In genomic region chr20:17963114-17963897, GRCh38 we compare ENCODE assay signal across 9 cellular contexts. TPM values are rescaled to one million over a fixed set of nuclear protein-coding genes. Genes with fewer than 3 reads are reported as not detected.
DNase-seq lines count a peak whose midpoint lies in the region; ATAC-seq and TF ChIP-seq lines count a peak whose summit lies in the region.
"Had no signal": no experiment of that assay in that cellular context is flagged by ENCODE, and none has a peak within 500 bp of the region (broad histone marks: within the 10 kb centered on the region; RNA-seq: fewer than 3 reads in every experiment).

No MANE protein-coding gene starts in this region.

- H3K27me3 ChIP-seq in iPS-18a (ENCODE audit: control insufficient read depth, insufficient read depth, low read length) (no peaks in the 10 kb centered on the region), transverse colon (no peaks in the 10 kb centered on the region)

- H3K4me3 ChIP-seq in iPS-18a (ENCODE audit: low read length) (peak overlapping the region; percentile 25), transverse colon (no peak overlapping the region)

- no peaks in the 10 kb centered on the region for H3K9me3 Mint-ChIP-seq in activated naive CD4-positive, alpha-beta T cell treated with anti-CD3 and anti-CD28 coated beads, Interleukin-2, amount 50 U/mL, for 24 hours
- no peaks in the 10 kb centered on the region for H3K9me3 Mint-ChIP-seq in activated CD4-positive, alpha-beta memory T cell treated with anti-CD3 and anti-CD28 coated beads for 36 hours

- in situ Hi-C loops in transverse colon (cut with MboI; ENCODE audit: low pct_ligation_motif_present in 1 of 4, low pct_unique_long_range_greater_than_20kb in 1 of 4, low sequenced_read_pairs in 3 of 4) = no loop called here

- H3K4me3 Mint-ChIP-seq in activated naive CD4-positive, alpha-beta T cell treated with anti-CD3 and anti-CD28 coated beads, Interleukin-2, amount 50 U/mL, for 24 hours = peak overlapping the region; percentile 73
- H3K4me3 Mint-ChIP-seq in activated CD4-positive, alpha-beta memory T cell treated with anti-CD3 and anti-CD28 coated beads for 36 hours = peak overlapping the region; percentile 96

- H3K4me1 ChIP-seq in iPS-18a (ENCODE audit: control insufficient read depth, low read depth, low read length) (peaks cover 63% of the 10 kb centered on the region), transverse colon (peaks cover 47 to 84% (median 80%) of the 10 kb centered on the region in 4 donors)

- H3K36me3 Mint-ChIP-seq in activated naive CD4-positive, alpha-beta T cell treated with anti-CD3 and anti-CD28 coated beads, Interleukin-2, amount 50 U/mL, for 24 hours = peaks cover 39% of the 10 kb centered on the region
- H3K36me3 Mint-ChIP-seq in activated CD4-positive, alpha-beta memory T cell treated with anti-CD3 and anti-CD28 coated beads for 36 hours = peaks cover 72% of the 10 kb centered on the region

- no peak for TF ChIP-seq CTCF in transverse colon (IDR thresholded peaks at IDR 0.05)

- no peak for DNase-seq in activated naive CD4-positive, alpha-beta T cell treated with Interleukin-2 at 50 U/mL for 16 hours
- no peak for DNase-seq in activated CD4-positive, alpha-beta memory T cell treated with anti-CD3 and anti-CD28 coated beads for 36 hours
- DNase-seq in transverse colon (no peak), activated gamma-delta T cell (lab: John Stamatoyannopoulos, UW) (no peak)
- DNase-seq: activated CD4-positive, alpha-beta T cell treated with anti-CD3 and anti-CD28 coated beads for 48 hours had no signal

- H3K9me3 ChIP-seq in iPS-18a (ENCODE audit: control insufficient read depth, low read depth, low read length) (no peaks in the 10 kb centered on the region), transverse colon (no peaks in the 10 kb centered on the region)

- no peak overlapping the region for H3K27ac ChIP-seq in iPS-18a (ENCODE audit: low read length)
- H3K27ac ChIP-seq in transverse colon = peak overlapping the region; percentile 77 to 100 (median 99)

- no peaks in the 10 kb centered on the region for H3K27me3 Mint-ChIP-seq in activated naive CD4-positive, alpha-beta T cell treated with anti-CD3 and anti-CD28 coated beads, Interleukin-2, amount 50 U/mL, for 24 hours
- H3K27me3 Mint-ChIP-seq in activated CD4-positive, alpha-beta memory T cell treated with anti-CD3 and anti-CD28 coated beads for 36 hours = no peaks in the 10 kb centered on the region

- peak overlapping the region; percentile 2 for H3K9ac ChIP-seq in iPS-18a (ENCODE audit: low read length)

- H3K27ac Mint-ChIP-seq in activated naive CD4-positive, alpha-beta T cell treated with anti-CD3 and anti-CD28 coated beads, Interleukin-2, amount 50 U/mL, for 24 hours = peak overlapping the region; percentile 35
- H3K27ac Mint-ChIP-seq in activated CD4-positive, alpha-beta memory T cell treated with anti-CD3 and anti-CD28 coated beads for 36 hours = peak overlapping the region; percentile 99

- no peak for TF ChIP-seq POLR2A in transverse colon (IDR thresholded peaks at IDR 0.05)

- no peak for TF ChIP-seq EP300 in transverse colon (IDR thresholded peaks at IDR 0.05; ENCODE audit: low read depth)

- POLR2A ChIA-PET in activated CD4-positive, alpha-beta memory T cell treated with anti-CD3 and anti-CD28 coated beads for 36 hours (lab: Charles Lee) = no interaction called here

- peaks cover 70% of the 10 kb centered on the region for H3K4me1 Mint-ChIP-seq in activated naive CD4-positive, alpha-beta T cell treated with anti-CD3 and anti-CD28 coated beads, Interleukin-2, amount 50 U/mL, for 24 hours
- peaks cover 68% of the 10 kb centered on the region for H3K4me1 Mint-ChIP-seq in activated CD4-positive, alpha-beta memory T cell treated with anti-CD3 and anti-CD28 coated beads for 36 hours (ENCODE audit: low read depth)

- CTCF ChIA-PET in activated CD4-positive, alpha-beta memory T cell treated with anti-CD3 and anti-CD28 coated beads for 36 hours (lab: Charles Lee) = interaction anchor here (0.7 to 2.2 kb wide), 4 partner anchors 19 to 281 kb away, joined by 3 to 11 read pairs (median 4); partner anchors contain the start of gene RRBP1

- ATAC-seq in GM19397 (IDR thresholded peaks at IDR 0.05; ENCODE audit: unreplicated experiment) (no peak), GM21367 (IDR thresholded peaks at IDR 0.05; ENCODE audit: unreplicated experiment) (no peak)

- 82% methylated on average over 9 of the region's 9 CpGs; no CpG with 5 or more reads in 1 of the 2 donors for WGBS in transverse colon (ENCODE audit: low coverage in 1 of 2), 2 donors

- peaks cover 19% of the 10 kb centered on the region for H3K36me3 ChIP-seq in iPS-18a (ENCODE audit: control insufficient read depth, low read depth, low read length)
- no peaks in the 10 kb centered on the region for H3K36me3 ChIP-seq in transverse colon

- intact Hi-C loops in activated CD4-positive, alpha-beta memory T cell treated with anti-CD3 and anti-CD28 coated beads for 36 hours (cut with micrococcal nuclease) = loop anchor here (10.0 kb wide), 3 partner anchors 429 to 1389 kb away; partner anchors contain the start of genes BFSP1 and KIF16B
- intact Hi-C loops in transverse colon (cut with DNase I; ENCODE audit: low total_unique reads) = no loop called here

RNA-seq across cellular contexts. Expression of gene SNX5, which starts 5.3 kb away (rescaled TPM):
- 100 to 1,000 TPM; 234 to 256 TPM for total RNA-seq in activated CD4-positive, alpha-beta memory T cell treated with anti-CD3 and anti-CD28 coated beads for 36 hours
- 100 to 1,000 TPM in 2 of 4 donors, 10 to 100 TPM in 2; 91.9 to 160 (median 122) TPM for total RNA-seq in transverse colon

RNA-seq across cellular contexts. Expression of gene MGME1, which starts 5.5 kb away (rescaled TPM):
- total RNA-seq in activated CD4-positive, alpha-beta memory T cell treated with anti-CD3 and anti-CD28 coated beads for 36 hours = 10 to 100 TPM; 31.0 to 34.7 TPM
- total RNA-seq in transverse colon = 10 to 100 TPM in 3 of 4 donors, 1 to 10 TPM in 1; 4.1 to 18.8 (median 14.3) TPM
